Comparison of ENCODE assay signal across 7 cellular contexts in the genomic region with DNA sequence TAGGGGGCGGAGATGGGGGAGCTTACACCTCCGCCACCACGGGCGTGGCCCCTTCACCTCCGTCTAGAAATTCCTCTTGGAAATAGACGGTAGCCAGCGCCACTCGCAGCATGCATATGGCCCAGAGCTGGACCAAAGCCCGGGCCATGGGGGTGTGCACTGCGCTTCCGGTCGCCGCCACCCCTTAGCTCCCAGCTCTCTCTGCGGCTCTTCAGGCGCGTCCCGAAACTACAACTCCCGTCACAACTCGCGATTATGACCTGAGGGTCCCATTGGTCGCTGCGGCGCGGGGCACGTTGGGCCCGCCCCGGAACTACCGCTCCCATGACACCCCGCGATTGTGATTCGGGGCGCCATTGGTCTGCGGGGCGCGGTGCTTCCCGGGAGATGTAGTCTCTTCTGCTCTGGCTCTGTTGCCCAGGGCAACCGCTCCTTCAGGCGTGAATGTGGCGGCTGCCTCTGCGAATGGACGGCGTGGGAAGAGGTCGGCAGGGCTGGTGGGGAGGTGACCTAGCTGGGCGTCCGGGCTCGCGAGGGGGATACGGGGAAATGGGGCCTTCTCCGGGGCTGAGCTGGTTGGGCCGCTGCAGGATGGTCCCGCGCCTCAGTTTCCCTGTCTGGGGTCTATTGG. TPM values are rescaled to one million over a fixed set of nuclear protein-coding genes. Genes with fewer than 3 reads are reported as not detected.
DNase-seq lines count a peak whose midpoint lies in the region; ATAC-seq and TF ChIP-seq lines count a peak whose summit lies in the region.

A gene (plus strand): TSS at position 413 of the 631 bp plus-strand sequence. CDS start 4,399 bp downstream, outside the sequence.
A gene with protein sequence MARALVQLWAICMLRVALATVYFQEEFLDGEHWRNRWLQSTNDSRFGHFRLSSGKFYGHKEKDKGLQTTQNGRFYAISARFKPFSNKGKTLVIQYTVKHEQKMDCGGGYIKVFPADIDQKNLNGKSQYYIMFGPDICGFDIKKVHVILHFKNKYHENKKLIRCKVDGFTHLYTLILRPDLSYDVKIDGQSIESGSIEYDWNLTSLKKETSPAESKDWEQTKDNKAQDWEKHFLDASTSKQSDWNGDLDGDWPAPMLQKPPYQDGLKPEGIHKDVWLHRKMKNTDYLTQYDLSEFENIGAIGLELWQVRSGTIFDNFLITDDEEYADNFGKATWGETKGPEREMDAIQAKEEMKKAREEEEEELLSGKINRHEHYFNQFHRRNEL (minus strand): TSS at position 186 of the 631 bp plus-strand sequence. CDS start 38 bp downstream, at position 148.

- H2AFZ ChIP-seq in hepatocyte: peak within 1 kb of the TSS; percentile 85

- no peaks in the 10 kb centered on the region for H3K9me3 ChIP-seq in hepatocyte (ENCODE audit: low read depth)

- no peaks in the 10 kb centered on the region for H4K20me1 ChIP-seq in hepatocyte (ENCODE audit: insufficient read depth, poor library complexity, severe bottlenecking)

- no peaks in the 10 kb centered on the region for H3K36me3 ChIP-seq in hepatocyte (replicated peaks; ENCODE audit: insufficient read depth, low read depth)

- DNase-seq in NCI-H2029 treated with DMSO at 0.1 percent for 48 hours (lab: John Stamatoyannopoulos, UW) (peak; percentile 91), T1000 (lab: John Stamatoyannopoulos, UW) (peak; percentile 96), astrocyte of the spinal cord (ENCODE audit: low read depth, low spot score) (peak; percentile 99), hepatocyte (ENCODE audit: low spot score) (peak; percentile 99), renal cortical epithelial cell (ENCODE audit: low read depth) (peak; percentile 93)

- no peaks in the 10 kb centered on the region for H3K9me2 ChIP-seq in hepatocyte (replicated peaks; ENCODE audit: insufficient read depth)

- H3K4me2 ChIP-seq in hepatocyte: peak within 1 kb of the TSS; percentile 79

- H3K79me2 ChIP-seq in hepatocyte: peaks cover 18% of the 10 kb centered on the region

- peak within 1 kb of the TSS; percentile 56 for H3K27ac ChIP-seq in hepatocyte

- H3K4me3 ChIP-seq in astrocyte of the spinal cord (ENCODE audit: low read depth, low read length): peak within 1 kb of the TSS; percentile 91
- peak within 1 kb of the TSS; percentile 41 for H3K4me3 ChIP-seq in hepatocyte

- peaks cover 4% of the 10 kb centered on the region for H3K4me1 ChIP-seq in hepatocyte (ENCODE audit: insufficient read depth)

- peak; percentile 97 for ATAC-seq in GM18511 (IDR thresholded peaks at IDR 0.05; ENCODE audit: unreplicated experiment)
- peak; percentile 94 for ATAC-seq in HG03025 (IDR thresholded peaks at IDR 0.05; ENCODE audit: low FRiP score, unreplicated experiment)

- WGBS in hepatocyte (ENCODE audit: low lambda C conversion rate, missing lambda C conversion rate): 3% methylated on average over 39 of the region's 52 CpGs

- no peaks in the 10 kb centered on the region for H3K27me3 ChIP-seq in hepatocyte

- in situ Hi-C loops in astrocyte of the spinal cord (cut with HindIII; ENCODE audit: low sequenced_read_pairs): no loop called here

- TF ChIP-seq CTCF in astrocyte of the spinal cord (IDR thresholded peaks at IDR 0.05; ENCODE audit: low read depth, low read length): no peak
- peak; percentile 18 for TF ChIP-seq CTCF in hepatocyte (IDR thresholded peaks at IDR 0.05; ENCODE audit: poor library complexity)

RNA-seq across cellular contexts. Expression of the first gene that starts in this region (rescaled TPM):
- total RNA-seq in hepatocyte (2.2 and 3.0 TPM in 2 replicates), renal cortical epithelial cell (2.8 and 11.3 TPM in 2 replicates)
- 2.5 and 2.9 TPM in 2 replicates for polyA plus RNA-seq in hepatocyte

RNA-seq across cellular contexts. Expression of the second gene that starts in this region (rescaled TPM):
- total RNA-seq in hepatocyte (not detected in 2 replicates), renal cortical epithelial cell (not detected in 2 replicates)
- polyA plus RNA-seq in hepatocyte: not detected in 2 replicates

Comparison
In these comparisons a context has a peak if more than half of its experiments do, and no peak if none do; other contexts are left out.
1. Peak in every context shown above with its lines: DNase-seq, ATAC-seq, H3K4me3 ChIP-seq and H3K27ac ChIP-seq.